ENCODE assay signal across 8 cellular contexts in genomic region chr7:1160665-1161010, GRCh38. TPM values are rescaled to one million over a fixed set of nuclear protein-coding genes. Genes with fewer than 3 reads are reported as not detected.
DNase-seq lines count a peak whose midpoint lies in the region; ATAC-seq and TF ChIP-seq lines count a peak whose summit lies in the region.

No MANE protein-coding gene starts in this region.

- H3K9me3 Mint-ChIP-seq in activated T-helper 1 cell treated with anti-CD3 and anti-CD28 coated beads, Interleukin-12 subunit alpha, Interleukin-12 subunit beta, Interleukin-2, Interleukin-4 antibody, amounts not matched to agents 30 ng/mL and 10 ng/mL and 1 ng/mL, durations not matched to agents 14 hours and 24 hours and 36 hours = no peaks in the 10 kb centered on the region

- H3K36me3 ChIP-seq in HEK293 (ENCODE audit: control insufficient read depth in 2 of 2, insufficient read depth in 1 of 2, low read length in 2 of 2) (peaks cover 9 to 47% of the 10 kb centered on the region in 2 experiments; a peak in 2 of 3 replicates), gastrocnemius medialis (peaks cover 0 to 35% of the 10 kb centered on the region in 2 donors)

- intact Hi-C loops in activated T-helper 1 cell treated with anti-CD3 and anti-CD28 coated beads, Interleukin-12 subunit alpha, Interleukin-12 subunit beta, Interleukin-2, Interleukin-4 antibody, amounts not matched to agents 30 ng/mL and 10 ng/mL and 1 ng/mL, durations not matched to agents 14 hours and 24 hours and 36 hours (cut with micrococcal nuclease) = loop anchor here (1.0 to 10.0 kb wide), 5 partner anchors 9 to 186 kb away; partner anchors contain the start of genes COX19 and GPR146
- intact Hi-C loops in left cardiac atrium (cut with DNase I) = no loop called here
- intact Hi-C loops in gastrocnemius medialis (cut with DNase I; ENCODE audit: low total_unique reads) = loop anchor here (1.0 to 5.0 kb wide), 4 partner anchors 22 to 183 kb away; partner anchors contain the start of genes COX19 and GPR146

- in situ Hi-C loops in gastrocnemius medialis (cut with MboI; ENCODE audit: low sequenced_read_pairs in 4 of 4) = loop anchor here in 2 of 4 donors (25.0 kb wide), 1 partner anchor 173 kb away; the partner anchor contains the start of genes COX19 (in 2 of the 2) and CYP2W1 (in 2 of the 2)

- peaks cover 13% of the 10 kb centered on the region for H3K36me3 Mint-ChIP-seq in activated T-helper 1 cell treated with anti-CD3 and anti-CD28 coated beads, Interleukin-12 subunit alpha, Interleukin-12 subunit beta, Interleukin-2, Interleukin-4 antibody, amounts not matched to agents 30 ng/mL and 10 ng/mL and 1 ng/mL, durations not matched to agents 14 hours and 24 hours and 36 hours (ENCODE audit: low read depth)

- H3K4me1 ChIP-seq in HEK293 (ENCODE audit: control insufficient read depth, insufficient read depth, low read length) = 0 out of 2 replicates have a peak, but pooled peaks cover 2% of the 10 kb centered on the region
- peaks cover 18 to 22% of the 10 kb centered on the region in 2 donors for H3K4me1 ChIP-seq in gastrocnemius medialis

- no peak for TF ChIP-seq POLR2A in gastrocnemius medialis (IDR thresholded peaks at IDR 0.05)

- CTCF ChIA-PET in HEK293 (lab: Yijun Ruan, JAX) = interaction anchor here (1.4 to 3.3 kb wide), 2 partner anchors 13 to 16 kb away, joined by 4 to 13 read pairs; no protein-coding TSS in a partner anchor

- peak overlapping the region; percentile 87 for H3K4me3 Mint-ChIP-seq in activated T-helper 1 cell treated with anti-CD3 and anti-CD28 coated beads, Interleukin-12 subunit alpha, Interleukin-12 subunit beta, Interleukin-2, Interleukin-4 antibody, amounts not matched to agents 30 ng/mL and 10 ng/mL and 1 ng/mL, durations not matched to agents 14 hours and 24 hours and 36 hours

- H3K9me3 ChIP-seq in HEK293 (ENCODE audit: control insufficient read depth, insufficient read depth, low read depth, low read length) (no peaks in the 10 kb centered on the region), gastrocnemius medialis (no peaks in the 10 kb centered on the region)

- TF ChIP-seq CTCF in HEK293 (tag by site-specific recombination; IDR thresholded peaks at IDR 0.05) (no peak), gastrocnemius medialis (IDR thresholded peaks at IDR 0.05 in 4 of 5, conservative IDR thresholded peaks at IDR 0.05 in 1 of 5) (no peak)

- H3K4me3 ChIP-seq in HEK293 (ENCODE audit: low read depth, low read length) = peak overlapping the region; percentile 96
- peak overlapping the region; percentile 72 to 100 (median 76) for H3K4me3 ChIP-seq in gastrocnemius medialis

- peak; percentile 19 to 57 for ATAC-seq in left cardiac atrium
- peak; percentile 50 to 62 for ATAC-seq in gastrocnemius medialis

- H3K27ac ChIP-seq in HEK293 (ENCODE audit: extremely low read depth, low read depth, low read length) (peak overlapping the region; percentile 94), gastrocnemius medialis (peak overlapping the region; percentile 96 to 99 (median 97))

- H3K4me1 Mint-ChIP-seq in activated T-helper 1 cell treated with anti-CD3 and anti-CD28 coated beads, Interleukin-12 subunit alpha, Interleukin-12 subunit beta, Interleukin-2, Interleukin-4 antibody, amounts not matched to agents 30 ng/mL and 10 ng/mL and 1 ng/mL, durations not matched to agents 14 hours and 24 hours and 36 hours (ENCODE audit: low read depth) = peaks cover 28% of the 10 kb centered on the region

- DNase-seq in EL (peak; percentile 39), left cardiac atrium (no peak), gastrocnemius medialis (no peak), NCI-H2107 (lab: John Stamatoyannopoulos, UW) (no peak)
- DNase-seq in activated T-helper 1 cell treated with anti-CD3 and anti-CD28 coated beads, Interleukin-12 subunit alpha, Interleukin-12 subunit beta, Interleukin-2, Interleukin-4 antibody, amounts not matched to agents 30 ng/mL and 10 ng/mL and 1 ng/mL, durations not matched to agents 14 hours and 24 hours and 36 hours (ENCODE audit: low spot score) = no peak
- no peak for DNase-seq in activated CD4-positive, alpha-beta T cell treated with anti-CD3 and anti-CD28 coated beads for 4 hours
- no peak for DNase-seq in effector CD8-positive, alpha-beta T cell (lab: John Stamatoyannopoulos, UW)

- H3K27me3 ChIP-seq in gastrocnemius medialis = no peaks in the 10 kb centered on the region

- POLR2A ChIA-PET in HEK293 (lab: Yijun Ruan, JAX) = interaction anchor here (0.6 to 1.9 kb wide), 5 partner anchors 9 to 36 kb away, joined by 3 to 11 read pairs (median 7); a partner anchor contains a TSS

- H3K27me3 Mint-ChIP-seq in activated T-helper 1 cell treated with anti-CD3 and anti-CD28 coated beads, Interleukin-12 subunit alpha, Interleukin-12 subunit beta, Interleukin-2, Interleukin-4 antibody, amounts not matched to agents 30 ng/mL and 10 ng/mL and 1 ng/mL, durations not matched to agents 14 hours and 24 hours and 36 hours (ENCODE audit: insufficient read depth) = no peaks in the 10 kb centered on the region

- H3K27ac Mint-ChIP-seq in activated T-helper 1 cell treated with anti-CD3 and anti-CD28 coated beads, Interleukin-12 subunit alpha, Interleukin-12 subunit beta, Interleukin-2, Interleukin-4 antibody, amounts not matched to agents 30 ng/mL and 10 ng/mL and 1 ng/mL, durations not matched to agents 14 hours and 24 hours and 36 hours = peak overlapping the region; percentile 80

TF ChIP-seq in HEK293, 187 proteins besides CTCF, POLR2A, EP300 and RAD21 (continues in another document):
- no peak for TF ChIP-seq ZNF354C (tag by site-specific recombination; IDR thresholded peaks at IDR 0.05; ENCODE audit: borderline replicate concordance, low read depth)
- no peak for TF ChIP-seq ZNF585B (tag by site-specific recombination; IDR thresholded peaks at IDR 0.05)
- TF ChIP-seq ZIC2 (tag by site-specific recombination; IDR thresholded peaks at IDR 0.05) = no peak
- TF ChIP-seq ZNF133 (tag by site-specific recombination; IDR thresholded peaks at IDR 0.05) = no peak
- TF ChIP-seq ZNF121 (tag by site-specific recombination; IDR thresholded peaks at IDR 0.05) = peak; percentile 96
- TF ChIP-seq ZNF426 (tag by site-specific recombination; IDR thresholded peaks at IDR 0.05) = no peak
- TF ChIP-seq ZNF155 (tag by site-specific recombination; IDR thresholded peaks at IDR 0.05) = no peak
- no peak for TF ChIP-seq ZNF112 (tag by site-specific recombination; IDR thresholded peaks at IDR 0.05)
- no peak for TF ChIP-seq KLF10 (tag by site-specific recombination; IDR thresholded peaks at IDR 0.05)
- TF ChIP-seq SP3 (tag by site-specific recombination; IDR thresholded peaks at IDR 0.05) = 0 out of 2 replicates have a peak, but pooled peaks have one; percentile 6
- TF ChIP-seq INSM2 (tag by site-specific recombination; IDR thresholded peaks at IDR 0.05) = no peak
- no peak for TF ChIP-seq YY1 (tag by site-specific recombination; IDR thresholded peaks at IDR 0.05)
- TF ChIP-seq ZSCAN18 (tag by site-specific recombination; IDR thresholded peaks at IDR 0.05) = no peak
- no peak for TF ChIP-seq ZNF404 (tag by site-specific recombination; IDR thresholded peaks at IDR 0.05)
- TF ChIP-seq GLIS1 (tag by site-specific recombination; IDR thresholded peaks at IDR 0.05) = 0 out of 2 replicates have a peak, but pooled peaks have one; percentile 14
- TF ChIP-seq SP2 (tag by site-specific recombination; IDR thresholded peaks at IDR 0.05) = no peak
- no peak for TF ChIP-seq HOXD13 (CRISPR knock-in tag; IDR thresholded peaks at IDR 0.05; ENCODE audit: borderline replicate concordance)
- TF ChIP-seq KLF1 (tag by site-specific recombination; IDR thresholded peaks at IDR 0.05) = peak; percentile 78
- TF ChIP-seq ZNF24 (tag by site-specific recombination; IDR thresholded peaks at IDR 0.05) = no peak
- no peak for TF ChIP-seq ZNF292 (tag by site-specific recombination; IDR thresholded peaks at IDR 0.05; ENCODE audit: borderline replicate concordance, low read depth)
- TF ChIP-seq ZNF341 (tag by site-specific recombination; IDR thresholded peaks at IDR 0.05; ENCODE audit: low read depth) = no peak
- TF ChIP-seq ZNF335 (tag by site-specific recombination; conservative IDR thresholded peaks at IDR 0.05) = peak; percentile 27
- no peak for TF ChIP-seq ZBTB48 (tag by site-specific recombination; IDR thresholded peaks at IDR 0.05)
- no peak for TF ChIP-seq ZNF580 (tag by site-specific recombination; IDR thresholded peaks at IDR 0.05)

RNA-seq across cellular contexts. Expression of gene ZFAND2A, which starts 0.6 kb away (rescaled TPM):
- 21.2 and 21.9 TPM in 2 replicates for total RNA-seq in activated T-helper 1 cell treated with anti-CD3 and anti-CD28 coated beads, Interleukin-12 subunit alpha, Interleukin-12 subunit beta, Interleukin-2, Interleukin-4 antibody, amounts not matched to agents 30 ng/mL and 10 ng/mL and 1 ng/mL, durations not matched to agents 14 hours and 24 hours and 36 hours
- total RNA-seq in left cardiac atrium (10 to 100 TPM in 1 of 2 donors, 1 to 10 TPM in 1; 9.8 to 16.7 TPM), gastrocnemius medialis (10 to 100 TPM; 12.0 to 17.9 (median 14.1) TPM)

Comparison
In these comparisons a context has a peak if more than half of its experiments do, and no peak if none do; other contexts are left out.
1. intact Hi-C loops: an anchor here in activated T-helper 1 cell treated with anti-CD3 and anti-CD28 coated beads, Interleukin-12 subunit alpha, Interleukin-12 subunit beta, Interleukin-2, Interleukin-4 antibody, amounts not matched to agents 30 ng/mL and 10 ng/mL and 1 ng/mL, durations not matched to agents 14 hours and 24 hours and 36 hours (1.0 to 10.0 kb wide) and gastrocnemius medialis (1.0 to 5.0 kb wide); none called in left cardiac atrium.